12 cellular contexts compared by ENCODE assay signal in genomic region chr1:54402896-54403295, GRCh38. TPM values are rescaled to one million over a fixed set of nuclear protein-coding genes. Genes with fewer than 3 reads are reported as not detected.
DNase-seq lines count a peak whose midpoint lies in the region; ATAC-seq and TF ChIP-seq lines count a peak whose summit lies in the region.
"Had no signal": no experiment of that assay in that cellular context is flagged by ENCODE, and none has a peak within 500 bp of the region (broad histone marks: within the 10 kb centered on the region; RNA-seq: fewer than 3 reads in every experiment).

No MANE protein-coding gene starts in this region.

- no peaks in the 10 kb centered on the region for H3K9me3 Mint-ChIP-seq in activated naive CD4-positive, alpha-beta T cell treated with anti-CD3 and anti-CD28 coated beads, Interleukin-2, amount 10 ng/mL, durations not matched to agents 7 days and 5 days
- no peaks in the 10 kb centered on the region for H3K9me3 Mint-ChIP-seq in activated CD8-positive, alpha-beta T cell treated with anti-CD3 and anti-CD28 coated beads, Interleukin-2, amount 10 ng/mL, durations not matched to agents 7 days and 5 days (ENCODE audit: insufficient read depth)
- no peaks in the 10 kb centered on the region for H3K9me3 Mint-ChIP-seq in activated CD4-positive, alpha-beta memory T cell treated with anti-CD3 and anti-CD28 coated beads for 36 hours
- H3K9me3 Mint-ChIP-seq: activated naive CD4-positive, alpha-beta T cell treated with anti-CD3 and anti-CD28 coated beads, Interleukin-2, amount 50 U/mL, for 72 hours had no signal

- peaks cover 24 to 45% of the 10 kb centered on the region in 2 donors for H3K4me1 ChIP-seq in thoracic aorta (ENCODE audit: control insufficient read depth in 1 of 2, low read depth in 2 of 2)
- H3K4me1 ChIP-seq in effector memory CD4-positive, alpha-beta T cell (ENCODE audit: control insufficient read depth, insufficient read depth, low read length, poor library complexity, severe bottlenecking): peaks cover 24% of the 10 kb centered on the region

- H3K27me3 ChIP-seq in kidney epithelial cell (ENCODE audit: control insufficient read depth, insufficient read depth, low read length) (no peaks in the 10 kb centered on the region), thoracic aorta (replicated peaks; ENCODE audit: insufficient read depth) (no peaks in the 10 kb centered on the region)
- H3K27me3 ChIP-seq in effector memory CD4-positive, alpha-beta T cell (replicated peaks; ENCODE audit: control insufficient read depth, insufficient read depth, low read length, poor library complexity, severe bottlenecking): no peaks in the 10 kb centered on the region

- peaks cover 66% of the 10 kb centered on the region for H3K36me3 Mint-ChIP-seq in activated naive CD4-positive, alpha-beta T cell treated with anti-CD3 and anti-CD28 coated beads, Interleukin-2, amount 10 ng/mL, durations not matched to agents 7 days and 5 days
- H3K36me3 Mint-ChIP-seq in activated CD8-positive, alpha-beta T cell treated with anti-CD3 and anti-CD28 coated beads, Interleukin-2, amount 10 ng/mL, durations not matched to agents 7 days and 5 days (ENCODE audit: low read depth): peaks cover 70% of the 10 kb centered on the region
- peaks cover 60% of the 10 kb centered on the region for H3K36me3 Mint-ChIP-seq in activated CD4-positive, alpha-beta memory T cell treated with anti-CD3 and anti-CD28 coated beads for 36 hours

- CTCF ChIA-PET in activated naive CD4-positive, alpha-beta T cell treated with anti-CD3 and anti-CD28 coated beads, Interleukin-2, amount 10 ng/mL, durations not matched to agents 7 days and 5 days (lab: Charles Lee): interaction anchor here (1.0 to 1.7 kb wide), 3 partner anchors 9 to 221 kb away, joined by 3 to 5 read pairs (median 5); no protein-coding TSS in a partner anchor
- CTCF ChIA-PET in activated CD8-positive, alpha-beta T cell treated with anti-CD3 and anti-CD28 coated beads, Interleukin-2, amount 10 ng/mL, durations not matched to agents 7 days and 5 days (lab: Charles Lee): interaction anchor here (0.8 to 4.7 kb wide), 2 partner anchors 81 to 86 kb away, joined by 3 to 29 read pairs; no protein-coding TSS in a partner anchor
- CTCF ChIA-PET in activated CD4-positive, alpha-beta memory T cell treated with anti-CD3 and anti-CD28 coated beads for 36 hours (lab: Charles Lee): interaction anchor here (0.7 to 1.0 kb wide), 2 partner anchors 15 to 16 kb away, joined by 3 read pairs; no protein-coding TSS in a partner anchor

- no peaks in the 10 kb centered on the region for H3K9me3 ChIP-seq in thoracic aorta
- no peaks in the 10 kb centered on the region for H3K9me3 ChIP-seq in effector memory CD4-positive, alpha-beta T cell (ENCODE audit: control insufficient read depth, low read length)

- ATAC-seq in activated CD8-positive, alpha-beta T cell treated with anti-CD3 and anti-CD28 coated beads, Interleukin-2, amount 10 ng/mL, durations not matched to agents 7 days and 5 days: no peak
- ATAC-seq in thoracic aorta (ENCODE audit: insufficient number of reproducible peaks, low FRiP score, low read depth) (no peak), HG02973 (IDR thresholded peaks at IDR 0.05; ENCODE audit: unreplicated experiment) (no peak)

- H3K36me3 ChIP-seq in kidney epithelial cell (ENCODE audit: control insufficient read depth, insufficient read depth, low read length) (peaks cover 1% of the 10 kb centered on the region), thoracic aorta (peaks cover 27% of the 10 kb centered on the region)
- H3K36me3 ChIP-seq in effector memory CD4-positive, alpha-beta T cell (ENCODE audit: control insufficient read depth, insufficient read depth, low read length): peaks cover 28% of the 10 kb centered on the region

- H3K4me3 Mint-ChIP-seq in activated naive CD4-positive, alpha-beta T cell treated with anti-CD3 and anti-CD28 coated beads, Interleukin-2, amount 10 ng/mL, durations not matched to agents 7 days and 5 days: peak overlapping the region; percentile 86
- peak overlapping the region; percentile 84 for H3K4me3 Mint-ChIP-seq in activated CD8-positive, alpha-beta T cell treated with anti-CD3 and anti-CD28 coated beads, Interleukin-2, amount 10 ng/mL, durations not matched to agents 7 days and 5 days
- H3K4me3 Mint-ChIP-seq in activated CD4-positive, alpha-beta memory T cell treated with anti-CD3 and anti-CD28 coated beads for 36 hours: no peak overlapping the region

- no peak overlapping the region for H3K27ac ChIP-seq in thoracic aorta
- no peak overlapping the region for H3K27ac ChIP-seq in effector memory CD4-positive, alpha-beta T cell (ENCODE audit: insufficient read depth, low read length, poor library complexity, severe bottlenecking)
- H3K27ac ChIP-seq: KMS-11 had no signal

- H3K27me3 Mint-ChIP-seq in activated naive CD4-positive, alpha-beta T cell treated with anti-CD3 and anti-CD28 coated beads, Interleukin-2, amount 10 ng/mL, durations not matched to agents 7 days and 5 days: no peaks in the 10 kb centered on the region
- H3K27me3 Mint-ChIP-seq in activated CD8-positive, alpha-beta T cell treated with anti-CD3 and anti-CD28 coated beads, Interleukin-2, amount 10 ng/mL, durations not matched to agents 7 days and 5 days (ENCODE audit: low read depth): no peaks in the 10 kb centered on the region
- H3K27me3 Mint-ChIP-seq in activated CD4-positive, alpha-beta memory T cell treated with anti-CD3 and anti-CD28 coated beads for 36 hours: no peaks in the 10 kb centered on the region

- DNase-seq in activated naive CD4-positive, alpha-beta T cell treated with anti-CD3 and anti-CD28 coated beads, Interleukin-2, amount 10 ng/mL, durations not matched to agents 7 days and 5 days: no peak
- DNase-seq in activated naive CD4-positive, alpha-beta T cell treated with Interleukin-2 at 50 U/mL for 16 hours: no peak
- DNase-seq in activated CD8-positive, alpha-beta T cell treated with anti-CD3 and anti-CD28 coated beads, Interleukin-2, amount 10 ng/mL, durations not matched to agents 7 days and 5 days: no peak
- DNase-seq in kidney epithelial cell (ENCODE audit: low read depth) (peak; percentile 57), thoracic aorta (ENCODE audit: low spot score) (no peak)
- no peak for DNase-seq in effector memory CD4-positive, alpha-beta T cell
- DNase-seq in activated CD4-positive, alpha-beta memory T cell treated with anti-CD3 and anti-CD28 coated beads for 36 hours: no peak
- DNase-seq: AML-193, NCI-H774 had no signal

- H3K27ac Mint-ChIP-seq in activated naive CD4-positive, alpha-beta T cell treated with anti-CD3 and anti-CD28 coated beads, Interleukin-2, amount 10 ng/mL, durations not matched to agents 7 days and 5 days: peak overlapping the region; percentile 20
- H3K27ac Mint-ChIP-seq in activated CD8-positive, alpha-beta T cell treated with anti-CD3 and anti-CD28 coated beads, Interleukin-2, amount 10 ng/mL, durations not matched to agents 7 days and 5 days: no peak overlapping the region
- no peak overlapping the region for H3K27ac Mint-ChIP-seq in activated CD4-positive, alpha-beta memory T cell treated with anti-CD3 and anti-CD28 coated beads for 36 hours

- intact Hi-C loops in activated CD4-positive, alpha-beta memory T cell treated with anti-CD3 and anti-CD28 coated beads for 36 hours (cut with micrococcal nuclease): no loop called here

- H3K4me1 Mint-ChIP-seq in activated naive CD4-positive, alpha-beta T cell treated with anti-CD3 and anti-CD28 coated beads, Interleukin-2, amount 10 ng/mL, durations not matched to agents 7 days and 5 days: peaks cover 64% of the 10 kb centered on the region
- H3K4me1 Mint-ChIP-seq in activated CD8-positive, alpha-beta T cell treated with anti-CD3 and anti-CD28 coated beads, Interleukin-2, amount 10 ng/mL, durations not matched to agents 7 days and 5 days (ENCODE audit: low read depth): peaks cover 61% of the 10 kb centered on the region
- H3K4me1 Mint-ChIP-seq in activated CD4-positive, alpha-beta memory T cell treated with anti-CD3 and anti-CD28 coated beads for 36 hours (ENCODE audit: low read depth): peaks cover 73% of the 10 kb centered on the region

- no peak overlapping the region for H3K4me3 ChIP-seq in kidney epithelial cell (ENCODE audit: low read depth, low read length)
- H3K4me3 ChIP-seq in thoracic aorta: peak overlapping the region; percentile 96
- H3K4me3 ChIP-seq in effector memory CD4-positive, alpha-beta T cell (ENCODE audit: insufficient read depth, low read depth, low read length, poor library complexity, severe bottlenecking): no peak overlapping the region

- POLR2A ChIA-PET in activated CD8-positive, alpha-beta T cell treated with anti-CD3 and anti-CD28 coated beads, Interleukin-2, amount 10 ng/mL, durations not matched to agents 7 days and 5 days (lab: Charles Lee): no interaction called here
- POLR2A ChIA-PET in activated CD4-positive, alpha-beta memory T cell treated with anti-CD3 and anti-CD28 coated beads for 36 hours (lab: Charles Lee): interaction anchor here (0.9 kb wide), 1 partner anchor 115 kb away, joined by 3 read pairs; no protein-coding TSS in a partner anchor

- TF ChIP-seq CTCF in kidney epithelial cell (IDR thresholded peaks at IDR 0.05; ENCODE audit: insufficient read depth, low read length, poor library complexity, severe bottlenecking) (no peak), thoracic aorta (IDR thresholded peaks at IDR 0.05) (no peak)

RNA-seq across cellular contexts. Expression of gene SSBP3, which starts 3.3 kb away (rescaled TPM):
- 100 to 1,000 TPM; 109 to 111 TPM for total RNA-seq in activated CD8-positive, alpha-beta T cell treated with anti-CD3 and anti-CD28 coated beads, Interleukin-2, amount 10 ng/mL, durations not matched to agents 7 days and 5 days
- total RNA-seq in kidney epithelial cell (19.7 and 20.9 TPM in 2 replicates), thoracic aorta (10 to 100 TPM; 33.4 to 87.1 TPM)
- 10 to 100 TPM; 44.4 to 49.6 TPM for total RNA-seq in activated CD4-positive, alpha-beta memory T cell treated with anti-CD3 and anti-CD28 coated beads for 36 hours
